Comparison of ENCODE assay signal across 8 cellular contexts in genomic region chr11:82864268-82864667, GRCh38. TPM values are rescaled to one million over a fixed set of nuclear protein-coding genes. Genes with fewer than 3 reads are reported as not detected.
DNase-seq lines count a peak whose midpoint lies in the region; ATAC-seq and TF ChIP-seq lines count a peak whose summit lies in the region.

No MANE protein-coding gene starts in this region.

- ATAC-seq in body of pancreas (peak; percentile 88), GM21423 (IDR thresholded peaks at IDR 0.05; ENCODE audit: unreplicated experiment) (no peak)

- intact Hi-C loops in body of pancreas (cut with DNase I) = loop anchor here (10.0 kb wide), 1 partner anchor 139 kb away; no protein-coding TSS in a partner anchor

- H3K79me2 ChIP-seq in OCI-LY3 (ENCODE audit: low read length) = no peaks in the 10 kb centered on the region; the same call in 1 of the 2 replicates

- H3K4me1 ChIP-seq in OCI-LY3 (ENCODE audit: low read length) (peaks cover 15% of the 10 kb centered on the region), body of pancreas (peaks cover 8% of the 10 kb centered on the region)

- H3K4me3 ChIP-seq in OCI-LY3 (ENCODE audit: low read length) (no peak overlapping the region), body of pancreas (no peak overlapping the region)

- no peak overlapping the region for H2AFZ ChIP-seq in OCI-LY3 (ENCODE audit: low read depth, low read length)

- peak; percentile 93 for TF ChIP-seq CTCF in OCI-LY3 (IDR thresholded peaks at IDR 0.05; ENCODE audit: low read depth, low read length)
- TF ChIP-seq CTCF in body of pancreas (IDR thresholded peaks at IDR 0.05) = peak; percentile 40 to 72 (median 59)

- H3K36me3 ChIP-seq in OCI-LY3 (replicated peaks; ENCODE audit: low read depth, low read length) (no peaks in the 10 kb centered on the region), body of pancreas (replicated peaks in 1 of 2; ENCODE audit: insufficient read depth in 1 of 2, low read depth in 2 of 2) (no peaks in the 10 kb centered on the region)

- WGBS in body of pancreas, 2 donors = 5 to 10% methylated on average over 5 of the region's 5 CpGs

- no peaks in the 10 kb centered on the region for H3K27me3 ChIP-seq in OCI-LY3 (ENCODE audit: low read depth, low read length)
- H3K27me3 ChIP-seq in body of pancreas = no peaks in the 10 kb centered on the region

- H3K9me3 ChIP-seq in OCI-LY3 (ENCODE audit: insufficient read depth, low read length) (no peaks in the 10 kb centered on the region), body of pancreas (no peaks in the 10 kb centered on the region)

- no peak overlapping the region for H3K9ac ChIP-seq in OCI-LY3 (ENCODE audit: low read length)

- DNase-seq in GF-D8 (lab: John Stamatoyannopoulos, UW) = peak; percentile 79
- peak; percentile 64 for DNase-seq in HPDE6-E6E7 (ENCODE audit: extremely low spot score)
- DNase-seq in body of pancreas = peak; percentile 46 to 72 (median 64)
- peak; percentile 83 for DNase-seq in iris pigment epithelial cell (ENCODE audit: low read depth)
- DNase-seq in substantia nigra (lab: John Stamatoyannopoulos, UW) = peak in 43 of 49 donors; percentile 18 to 82 (median 65)
- no peak for DNase-seq in 8988T

- TF ChIP-seq POLR2A in body of pancreas (IDR thresholded peaks at IDR 0.05) = no peak

- H3K27ac ChIP-seq in OCI-LY3 (ENCODE audit: low read length) (no peak overlapping the region), body of pancreas (no peak overlapping the region), substantia nigra (ENCODE audit: low read depth, low read length, poor library complexity, severe bottlenecking) (no peak overlapping the region)

- H4K20me1 ChIP-seq in OCI-LY3 (ENCODE audit: insufficient read depth, low read length) = peaks cover 3% of the 10 kb centered on the region; the same call in 1 of the 2 replicates

- H3K4me2 ChIP-seq in OCI-LY3 (ENCODE audit: low read length) = peak overlapping the region; percentile 31

RNA-seq across cellular contexts. Expression of gene PRCP, which starts 36.0 kb away (rescaled TPM):
- total RNA-seq in body of pancreas = 10 to 100 TPM; 16.8 to 38.9 TPM

RNA-seq across cellular contexts. Expression of gene DDIAS, which starts 37.3 kb away (rescaled TPM):
- total RNA-seq in body of pancreas = not detected
